Comparison of ENCODE assay signal across 6 cellular contexts in genomic region chr17:8163978-8164814, GRCh38. TPM values are rescaled to one million over a fixed set of nuclear protein-coding genes. Genes with fewer than 3 reads are reported as not detected.
A peak's percentile ranks its signal among the peaks of the same experiment; 100 is the strongest.
DNase-seq lines count a peak whose midpoint lies in the region; ATAC-seq and TF ChIP-seq lines count a peak whose summit lies in the region.

No MANE protein-coding gene starts in this region.

- H3K4me1 ChIP-seq in PC-9 (replicated peaks; ENCODE audit: insufficient read depth) (peaks cover 8% of the 10 kb centered on the region; the same call in 1 of the 2 replicates), mammary epithelial cell (ENCODE audit: insufficient read depth, low read length) (peaks cover 35% of the 10 kb centered on the region)

- no peaks in the 10 kb centered on the region for H3K9me3 Mint-ChIP-seq in naive B cell

- H3K4me3 ChIP-seq in PC-9 (no peak overlapping the region), mammary epithelial cell (replicated peaks in 1 of 3; ENCODE audit: insufficient read depth in 1 of 3, low read depth in 2 of 3, low read length in 3 of 3) (no peak overlapping the region)

- no peak overlapping the region for H3K27ac ChIP-seq in PC-9
- H3K27ac ChIP-seq in mammary epithelial cell (ENCODE audit: insufficient read depth, low read depth, low read length): no peak overlapping the region

- 21% methylated on average over 12 of the region's 13 CpGs for WGBS in mammary epithelial cell (ENCODE audit: low coverage, missing lambda C conversion rate)

- CTCF ChIA-PET in PC-9 (lab: Charles Lee): interaction anchor here (0.6 to 0.7 kb wide), 3 partner anchors 497 to 725 kb away, joined by 3 to 11 read pairs (median 8); no protein-coding TSS in a partner anchor
- CTCF ChIA-PET in mammary epithelial cell (lab: Charles Lee; ENCODE audit: low non-redundant PET): no interaction called here

- dilution Hi-C loops in mammary epithelial cell (cut with HindIII; ENCODE audit: low sequenced_read_pairs): no loop called here

- H3K27me3 ChIP-seq in PC-9 (ENCODE audit: insufficient read depth, low read depth) (no peaks in the 10 kb centered on the region), mammary epithelial cell (ENCODE audit: insufficient read depth, low read length) (no peaks in the 10 kb centered on the region)

- H3K4me3 Mint-ChIP-seq in naive B cell: peak overlapping the region; percentile 83 to 93 (median 92)

- H3K79me2 ChIP-seq in PC-9 (ENCODE audit: low read depth): peaks cover 10% of the 10 kb centered on the region; the same call in 1 of the 2 replicates
- H3K79me2 ChIP-seq in mammary epithelial cell (ENCODE audit: insufficient read depth, low read length): peaks cover 24% of the 10 kb centered on the region

- peak; percentile 88 for DNase-seq in DMS53 (lab: John Stamatoyannopoulos, UW)
- DNase-seq in PC-9: peak in 1 of 2 experiments; percentile 48
- DNase-seq in mammary epithelial cell: no peak
- DNase-seq in naive B cell: peak; percentile 16
- no peak for DNase-seq in NCI-H2107 (lab: John Stamatoyannopoulos, UW)
- no peak for DNase-seq in RPMI8226

- H3K9me3 ChIP-seq in PC-9 (ENCODE audit: insufficient read depth, low read depth) (no peaks in the 10 kb centered on the region), mammary epithelial cell (replicated peaks; ENCODE audit: insufficient read depth, low read length) (no peaks in the 10 kb centered on the region)

- TF ChIP-seq CTCF in PC-9 (conservative IDR thresholded peaks at IDR 0.05) (no peak), mammary epithelial cell (conservative IDR thresholded peaks at IDR 0.05 in 1 of 2, IDR thresholded peaks at IDR 0.05 in 1 of 2; ENCODE audit: extremely low read depth in 1 of 2, insufficient read depth in 1 of 2, low read depth in 1 of 2, low read length in 2 of 2) (no peak)

- H3K4me2 ChIP-seq in PC-9: peak overlapping the region; percentile 31; the same call in 1 of the 2 replicates
- no peak overlapping the region for H3K4me2 ChIP-seq in mammary epithelial cell (ENCODE audit: insufficient read depth, low read depth, low read length)

- intact Hi-C loops in PC-9 (cut with micrococcal nuclease; ENCODE audit: unreplicated experiment): loop anchor here (1.0 kb wide), 1 partner anchor 9 kb away; no protein-coding TSS in a partner anchor
- intact Hi-C loops in mammary epithelial cell (cut with micrococcal nuclease): loop anchor here (1.0 kb wide), 1 partner anchor 9 kb away; no protein-coding TSS in a partner anchor

- peaks cover 9% of the 10 kb centered on the region; the same call in 1 of the 2 replicates for H3F3A ChIP-seq in PC-9 (ENCODE audit: insufficient read depth, low read depth)

- POLR2A ChIA-PET in PC-9 (lab: Charles Lee; ENCODE audit: unreplicated experiment): interaction anchor here (0.6 to 1.3 kb wide), 2 partner anchors 9 to 617 kb away, joined by 4 to 21 read pairs; no protein-coding TSS in a partner anchor

- peaks cover 40 to 48% (median 46%) of the 10 kb centered on the region in 3 donors for H3K4me1 Mint-ChIP-seq in naive B cell

- H3K36me3 Mint-ChIP-seq in naive B cell: no peaks in the 10 kb centered on the region

- H2AFZ ChIP-seq in PC-9 (no peak overlapping the region), mammary epithelial cell (ENCODE audit: low read depth, low read length) (peak overlapping the region; percentile 57)

- H3K9me2 ChIP-seq in PC-9 (ENCODE audit: insufficient read depth): no peaks in the 10 kb centered on the region

- H3K36me3 ChIP-seq in PC-9 (ENCODE audit: low read depth): no peaks in the 10 kb centered on the region
- H3K36me3 ChIP-seq in mammary epithelial cell (ENCODE audit: insufficient read depth, low read length): peaks cover 3% of the 10 kb centered on the region

- in situ Hi-C loops in mammary epithelial cell (cut with MboI; ENCODE audit: low sequenced_read_pairs in 2 of 2): no loop called here

- peak; percentile 12 to 19 for ATAC-seq in naive B cell (ENCODE audit: low read depth in 2 of 2)

- no peaks in the 10 kb centered on the region for H3K27me3 Mint-ChIP-seq in naive B cell

- no TSS peak for BruUV-seq in PC-9 (replicated peaks; lab: Mats Ljungman, UMichigan)
- no TSS peak for BruUV-seq in mammary epithelial cell (replicated peaks; lab: Mats Ljungman, UMichigan)

- H3K27ac Mint-ChIP-seq in naive B cell: peak overlapping the region in 4 of 6 donors; percentile 14 to 100 (median 97)

- H3K9ac ChIP-seq in mammary epithelial cell (ENCODE audit: insufficient read depth, low read length): no peak overlapping the region

- H4K20me1 ChIP-seq in PC-9 (ENCODE audit: insufficient read depth) (no peaks in the 10 kb centered on the region), mammary epithelial cell (ENCODE audit: insufficient read depth, low read length) (no peaks in the 10 kb centered on the region)

RNA-seq across cellular contexts. Expression of gene VAMP2, which starts 1.4 kb away (rescaled TPM):
- total RNA-seq in PC-9 (2021) (29.3 and 35.1 TPM in 2 replicates), mammary epithelial cell (10 to 100 TPM in 1 of 2 donors, 1 to 10 TPM in 1; 9.2 to 30.8 TPM)
- polyA plus RNA-seq in mammary epithelial cell (7.2 TPM), naive B cell (ENCODE audit: low read depth in 6 of 6) (10 to 100 TPM; 37.8 to 89.1 (median 65.9) TPM)
- 18.0 TPM for polyA minus RNA-seq in mammary epithelial cell

RNA-seq across cellular contexts. Expression of gene TMEM107, which starts 12.0 kb away (rescaled TPM):
- total RNA-seq in PC-9 (2021) (58.5 and 59.1 TPM in 2 replicates), mammary epithelial cell (10 to 100 TPM; 23.8 to 24.0 TPM)
- polyA plus RNA-seq in mammary epithelial cell (32.2 TPM), naive B cell (ENCODE audit: low read depth in 6 of 6) (10 to 100 TPM; 29.9 to 42.3 (median 34.7) TPM)
- polyA minus RNA-seq in mammary epithelial cell: 50.2 TPM

RNA-seq across cellular contexts. Expression of gene PER1, which starts 12.0 kb away (rescaled TPM):
- total RNA-seq in PC-9 (2021) (60.2 and 78.7 TPM in 2 replicates), mammary epithelial cell (10 to 100 TPM; 26.8 to 97.9 TPM)
- polyA plus RNA-seq in mammary epithelial cell (16.8 TPM), naive B cell (ENCODE audit: low read depth in 6 of 6) (10 to 100 TPM in 5 of 6 donors, 1 to 10 TPM in 1; 4.5 to 20.9 (median 13.5) TPM)
- polyA minus RNA-seq in mammary epithelial cell: 96.6 TPM

RNA-seq across cellular contexts. Expression of gene BORCS6, which starts 25.8 kb away (rescaled TPM):
- total RNA-seq in PC-9 (2021): 6.4 and 8.0 TPM in 2 replicates
- total RNA-seq in mammary epithelial cell: 1 to 10 TPM; 4.9 to 8.8 TPM
- 6.5 TPM for polyA plus RNA-seq in mammary epithelial cell
- 3.9 TPM for polyA minus RNA-seq in mammary epithelial cell
- polyA plus RNA-seq in naive B cell (ENCODE audit: low read depth in 6 of 6): 10 to 100 TPM; 14.8 to 24.2 (median 20.4) TPM

RNA-seq across cellular contexts. Expression of gene HES7, which starts 40.3 kb away (rescaled TPM):
- total RNA-seq in PC-9 (2021) (2.6 and 9.0 TPM in 2 replicates), mammary epithelial cell (1 to 10 TPM in 1 of 2 donors, under 1 TPM in 1; 0.33 to 1.9 TPM)
- polyA plus RNA-seq in mammary epithelial cell (0.34 TPM), naive B cell (ENCODE audit: low read depth in 6 of 6) (not detected)
- not detected for polyA minus RNA-seq in mammary epithelial cell

Comparison
In these comparisons a context has a peak if more than half of its experiments do, and no peak if none do; other contexts are left out.
1. DNase-seq: peak in DMS53 (single experiment) and naive B cell (single experiment); none in mammary epithelial cell (single experiment), NCI-H2107 (single experiment) and RPMI8226 (single experiment).